Comparison of ENCODE assay signal across 19 cellular contexts in the genomic region with DNA sequence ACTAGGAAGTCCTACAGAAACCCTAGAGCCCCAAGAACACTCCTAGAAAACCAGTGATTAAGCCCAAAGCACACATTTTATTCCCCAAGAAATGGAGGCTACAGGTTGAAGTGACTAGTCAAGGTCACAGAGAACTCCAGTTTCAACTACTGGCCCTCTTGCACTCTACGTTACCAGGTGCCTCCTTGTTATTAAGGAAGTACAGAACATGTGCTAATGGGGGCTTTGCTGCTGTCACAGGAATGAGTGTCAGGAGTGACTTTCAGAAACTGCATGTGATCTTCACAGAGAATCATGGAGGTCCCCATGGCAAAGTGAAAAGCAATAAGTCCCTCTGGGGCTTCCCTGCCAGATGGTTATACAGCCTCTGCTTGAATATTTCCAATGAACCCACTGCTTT.
"Had no signal": no experiment of that assay in that cellular context is flagged by ENCODE, and none has a peak within 500 bp of the region (broad histone marks: within the 10 kb centered on the region; RNA-seq: fewer than 3 reads in every experiment).

No MANE protein-coding gene starts in this region.

- H3K36me3 ChIP-seq: breast epithelium, esophagus muscularis mucosa, left ventricle myocardium inferior, neutrophil, ovary, prostate gland, thoracic aorta, upper lobe of left lung had no signal

- H3K4me1 ChIP-seq: breast epithelium, prostate gland had no signal

- H3K9me3 ChIP-seq: breast epithelium, esophagus muscularis mucosa, left ventricle myocardium inferior, neutrophil, ovary, prostate gland, spleen, thoracic aorta, upper lobe of left lung had no signal

- H3K4me3 ChIP-seq: breast epithelium, coronary artery, esophagus muscularis mucosa, left ventricle myocardium inferior, ovary, prostate gland, spleen, thoracic aorta, upper lobe of left lung had no signal

- DNase-seq: activated CD4-positive, alpha-beta T cell treated with anti-CD3 and anti-CD28 coated beads for 36 hours; activated CD4-positive, alpha-beta T cell treated with anti-CD3 and anti-CD28 coated beads, Interleukin-2, amount 50 U/mL, for 48 hours; activated naive CD4-positive, alpha-beta T cell treated with Interleukin-2 at 50 U/mL for 16 hours; activated naive CD8-positive, alpha-beta T cell treated with anti-CD3 and anti-CD28 coated beads for 36 hours; activated T-cell treated with anti-CD3 and anti-CD28 coated beads, Interleukin-2, amount 50 U/mL, for 48 hours; hippocampal formation; left ventricle myocardium inferior; midbrain; ovary; spleen; stimulated activated CD4-positive, alpha-beta T cell treated with anti-CD3 and anti-CD28 coated beads, Interleukin-4, amount 100 ng/mL, for 1 hour; stimulated activated naive CD4-positive, alpha-beta T cell treated with Interleukin-2 at 50 U/mL for 16 hours; upper lobe of left lung had no signal

- H3K27ac ChIP-seq: breast epithelium, coronary artery, esophagus muscularis mucosa, left ventricle myocardium inferior, neutrophil, ovary, prostate gland, thoracic aorta, upper lobe of left lung had no signal

- H3K27me3 ChIP-seq: breast epithelium, esophagus muscularis mucosa, neutrophil, ovary, spleen, upper lobe of left lung had no signal
